1 cellular context compared by ENCODE assay signal in genomic region chr17:48626470-48627241, GRCh38.
TF ChIP-seq lines count a peak whose summit lies in the region.

No MANE protein-coding gene starts in this region.

TF ChIP-seq in K562, 482 proteins besides CTCF, POLR2A, EP300 and RAD21 (continued from another document and continues in another):
- TF ChIP-seq MXD1 (CRISPR knock-in tag; IDR thresholded peaks at IDR 0.05; ENCODE audit: borderline replicate concordance, poor library complexity, severe bottlenecking) (no peak), HNRNPH1 (optimal IDR thresholded peaks at IDR 0.05; ENCODE audit: low read depth, low read length) (no peak), ETS1 (conservative IDR thresholded peaks at IDR 0.05; ENCODE audit: control insufficient read depth, low read depth, low read length) (no peak), ZHX1 (conservative IDR thresholded peaks at IDR 0.05; ENCODE audit: low read length) (no peak), ZNF668 (CRISPR knock-in tag; IDR thresholded peaks at IDR 0.05) (no peak), HINFP (tag; conservative IDR thresholded peaks at IDR 0.05; ENCODE audit: low read depth) (no peak; the same call in 1 of the 2 replicates), CXXC5 (CRISPR knock-in tag; IDR thresholded peaks at IDR 0.05) (peak; percentile 99), YY1 (IDR thresholded peaks at IDR 0.05; ENCODE audit: borderline replicate concordance in 1 of 3, control insufficient read depth in 1 of 3, extremely low read depth in 1 of 3, insufficient read depth in 3 of 3, insufficient read length in 1 of 3, insufficient replicate concordance in 2 of 3, low read depth in 1 of 3, low read length in 2 of 3) (peak in 2 of 3 experiments; percentile 57 to 66), HMG20B (CRISPR knock-in tag; IDR thresholded peaks at IDR 0.05) (no peak), KAT2B (IDR thresholded peaks at IDR 0.05; ENCODE audit: low read depth, low read length) (no peak), FOXM1 (IDR thresholded peaks at IDR 0.05; ENCODE audit: low read depth) (peak; percentile 52; the same call in 1 of the 2 replicates), FOXM1 (CRISPR knock-in tag; IDR thresholded peaks at IDR 0.05; ENCODE audit: low read depth) (no peak), HIVEP1 (CRISPR knock-in tag; IDR thresholded peaks at IDR 0.05) (no peak), STAT5B (CRISPR knock-in tag; IDR thresholded peaks at IDR 0.05) (no peak), SAFB2 (IDR thresholded peaks at IDR 0.05; ENCODE audit: borderline replicate concordance, low read depth, low read length, severe bottlenecking) (no peak), HNRNPLL (IDR thresholded peaks at IDR 0.05; ENCODE audit: low read depth, low read length, poor library complexity, severe bottlenecking) (peak; percentile 52), BRF2 (IDR thresholded peaks at IDR 0.05; ENCODE audit: borderline replicate concordance, insufficient read depth, insufficient read length) (no peak), ZNF184 (CRISPR knock-in tag; IDR thresholded peaks at IDR 0.05) (no peak), JUN (IDR thresholded peaks at IDR 0.05; ENCODE audit: borderline replicate concordance, low read depth, low read length) (peak; percentile 83), JUN (CRISPR knock-in tag; IDR thresholded peaks at IDR 0.05; ENCODE audit: borderline replicate concordance) (no peak; the same call in 1 of the 2 replicates), NRF1 (conservative IDR thresholded peaks at IDR 0.05 in 1 of 2, IDR thresholded peaks at IDR 0.05 in 1 of 2) (peak; percentile 53 to 58), RAD51 (IDR thresholded peaks at IDR 0.05; ENCODE audit: borderline replicate concordance, low read depth) (no peak; the same call in 1 of the 2 replicates), PHB2 (IDR thresholded peaks at IDR 0.05; ENCODE audit: low read depth) (no peak), DLX4 (CRISPR knock-in tag; IDR thresholded peaks at IDR 0.05) (no peak), BDP1 (IDR thresholded peaks at IDR 0.05; ENCODE audit: insufficient read depth, insufficient read length) (no peak), CHD1 (IDR thresholded peaks at IDR 0.05; ENCODE audit: low read length) (peak; percentile 53), RBM15 (IDR thresholded peaks at IDR 0.05; ENCODE audit: insufficient read depth, low read length) (no peak), ZNF395 (CRISPR knock-in tag; IDR thresholded peaks at IDR 0.05) (peak; percentile 63; the same call in 1 of the 2 replicates), NEUROD1 (IDR thresholded peaks at IDR 0.05; ENCODE audit: borderline replicate concordance, low read depth, low read length, partially characterized antibody) (peak; percentile 89), PURB (CRISPR knock-in tag; IDR thresholded peaks at IDR 0.05; ENCODE audit: low read depth) (no peak), SP1 (CRISPR knock-in tag; IDR thresholded peaks at IDR 0.05) (peak; percentile 79), MAFG (tag; conservative IDR thresholded peaks at IDR 0.05) (peak; percentile 70), FOXP1 (CRISPR knock-in tag; IDR thresholded peaks at IDR 0.05) (no peak), ZNF780A (CRISPR knock-in tag; IDR thresholded peaks at IDR 0.05) (no peak), SMARCA4 (IDR thresholded peaks at IDR 0.05) (peak; percentile 64; the same call in 1 of the 2 replicates), MAFK (IDR thresholded peaks at IDR 0.05; ENCODE audit: low read length) (peak; percentile 58; the same call in 1 of the 2 replicates), ZNF740 (CRISPR knock-in tag; IDR thresholded peaks at IDR 0.05) (peak; percentile 86), ZNF740 (tag; IDR thresholded peaks at IDR 0.05) (peak in 1 of 2 experiments; percentile 87; a peak in 2 of 4 replicates), SIX5 (IDR thresholded peaks at IDR 0.05; ENCODE audit: borderline replicate concordance in 1 of 2, insufficient read depth in 1 of 2, low read depth in 1 of 2, low read length in 2 of 2) (no peak), ELF2 (CRISPR knock-in tag; IDR thresholded peaks at IDR 0.05) (0 out of 2 replicates have a peak, but pooled peaks have one; percentile 36), ELF1 (tag; IDR thresholded peaks at IDR 0.05) (no peak), GABPB2 (CRISPR knock-in tag; conservative IDR thresholded peaks at IDR 0.05) (no peak), KLF10 (CRISPR knock-in tag; IDR thresholded peaks at IDR 0.05) (no peak), BRF1 (IDR thresholded peaks at IDR 0.05; ENCODE audit: borderline replicate concordance, extremely low read depth, insufficient read length) (no peak), TFAM (CRISPR knock-in tag; conservative IDR thresholded peaks at IDR 0.05) (no peak), EP400 (IDR thresholded peaks at IDR 0.05) (peak; percentile 96), E2F8 (IDR thresholded peaks at IDR 0.05; ENCODE audit: low read depth, partially characterized antibody) (peak; percentile 49), ZSCAN32 (CRISPR knock-in tag; IDR thresholded peaks at IDR 0.05) (peak; percentile 89), ESRRA (IDR thresholded peaks at IDR 0.05; ENCODE audit: borderline replicate concordance, low read depth) (peak; percentile 84; the same call in 1 of the 2 replicates), HMBOX1 (IDR thresholded peaks at IDR 0.05) (no peak)
